In the genomic region with DNA sequence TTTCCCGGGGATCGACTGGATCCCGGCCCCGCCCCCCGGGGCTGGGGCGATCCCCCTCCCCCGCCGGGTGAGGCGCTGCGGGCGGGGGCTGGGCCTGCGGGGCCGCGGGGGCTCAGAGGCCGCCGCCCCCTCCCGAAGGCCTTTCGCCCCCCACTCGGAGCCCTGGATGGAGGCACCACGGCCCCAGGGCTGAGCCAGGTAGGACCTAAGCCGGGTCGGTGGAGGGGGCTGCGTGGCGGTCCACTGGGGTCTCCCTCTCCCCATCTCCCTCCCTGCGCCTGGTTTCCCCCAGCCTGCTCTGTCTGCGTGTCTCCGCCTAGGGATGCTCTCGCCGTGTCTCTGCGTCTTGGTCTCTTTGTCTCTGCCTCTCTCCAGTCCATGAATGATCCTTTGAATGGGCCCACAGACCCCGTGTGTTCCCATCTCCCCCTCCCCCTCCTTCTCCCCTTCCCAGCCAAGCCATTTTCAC, we compare ENCODE assay signal across 8 cellular contexts. TPM values are rescaled to one million over a fixed set of nuclear protein-coding genes. Genes with fewer than 3 reads are reported as not detected.
A peak's percentile ranks its signal among the peaks of the same experiment; 100 is the strongest.
DNase-seq lines count a peak whose midpoint lies in the region; ATAC-seq, FAIRE-seq and TF ChIP-seq lines count a peak whose summit lies in the region.

No MANE protein-coding gene starts in this region.

- H3K27me3 ChIP-seq in BLaER1 treated with 17β-estradiol and CSF1 and Interleukin-3, amounts not matched to agents 10 nM and 100 nM, result no peaks in the 10 kb centered on the region
- H3K27me3 ChIP-seq in OCI-LY3 (ENCODE audit: low read depth, low read length) (peaks cover 5% of the 10 kb centered on the region; the same call in 1 of the 2 replicates), osteoblast (ENCODE audit: insufficient read depth, low read length) (no peaks in the 10 kb centered on the region)

- H3K36me3 Mint-ChIP-seq in endothelial cell (ENCODE audit: low read depth, unreplicated experiment), result peaks cover 16% of the 10 kb centered on the region

- peaks cover 11% of the 10 kb centered on the region for H3K27me3 Mint-ChIP-seq in endothelial cell (ENCODE audit: unreplicated experiment)

- H3K4me3 Mint-ChIP-seq in endothelial cell (ENCODE audit: unreplicated experiment), result peak overlapping the region; percentile 94

- H3K79me2 ChIP-seq in OCI-LY3 (ENCODE audit: low read length), result no peaks in the 10 kb centered on the region
- H3K79me2 ChIP-seq in osteoblast (ENCODE audit: insufficient read depth, low read length), result peaks cover 10% of the 10 kb centered on the region

- ATAC-seq in HG03045 (IDR thresholded peaks at IDR 0.05; ENCODE audit: unreplicated experiment), result no peak

- H3K36me3 ChIP-seq in BLaER1 treated with 17β-estradiol and CSF1 and Interleukin-3, amounts not matched to agents 10 nM and 100 nM, result peaks cover 0 to 22% (median 18%) of the 10 kb centered on the region in 11 experiments; a peak in 14 of 22 replicates
- no peaks in the 10 kb centered on the region for H3K36me3 ChIP-seq in OCI-LY3 (replicated peaks; ENCODE audit: low read depth, low read length)
- H3K36me3 ChIP-seq in osteoblast (ENCODE audit: insufficient read depth, low read length), result peaks cover 19% of the 10 kb centered on the region

- peak overlapping the region; percentile 73 to 87 (median 83) for H3K9ac ChIP-seq in BLaER1 treated with 17β-estradiol and CSF1 and Interleukin-3, amounts not matched to agents 10 nM and 100 nM
- H3K9ac ChIP-seq in OCI-LY3 (ENCODE audit: low read length), result no peak overlapping the region

- no peak overlapping the region for H2AFZ ChIP-seq in OCI-LY3 (ENCODE audit: low read depth, low read length)
- H2AFZ ChIP-seq in osteoblast (ENCODE audit: low read length), result peak overlapping the region; percentile 82

- peak overlapping the region; percentile 63 to 82 (median 78) for H3K4me3 ChIP-seq in BLaER1 treated with 17β-estradiol and CSF1 and Interleukin-3, amounts not matched to agents 10 nM and 100 nM
- H3K4me3 ChIP-seq in OCI-LY3 (ENCODE audit: low read length) (peak overlapping the region; percentile 83), osteoblast (ENCODE audit: insufficient read depth, low read length) (peak overlapping the region; percentile 85)

- DNase-seq in endothelial cell (ENCODE audit: low spot score), result no peak
- no peak for DNase-seq in osteoblast (ENCODE audit: insufficient read length, low spot score, missing footprints)
- no peak for DNase-seq in GM19239 (ENCODE audit: insufficient read length, low spot score)
- no peak for DNase-seq in stimulated activated CD4-positive, alpha-beta T cell treated with anti-CD3 and anti-CD28 coated beads, Interleukin-12 subunit alpha, Interleukin-12 subunit beta, amount 100 ng/mL, for 4 hours
- no peak for DNase-seq in SIG-M5 treated with dmso at 0.1 percent for 504 hours (lab: John Stamatoyannopoulos, UW; ENCODE audit: unreplicated experiment)

- peaks cover 21 to 44% (median 31%) of the 10 kb centered on the region in 10 experiments for H3K4me1 ChIP-seq in BLaER1 treated with 17β-estradiol and CSF1 and Interleukin-3, amounts not matched to agents 10 nM and 100 nM
- H3K4me1 ChIP-seq in OCI-LY3 (ENCODE audit: low read length) (peaks cover 10% of the 10 kb centered on the region), osteoblast (ENCODE audit: insufficient read depth, low read length) (peaks cover 17% of the 10 kb centered on the region)

- H3K27ac ChIP-seq in BLaER1 treated with 17β-estradiol and CSF1 and Interleukin-3, amounts not matched to agents 10 nM and 100 nM, result peak overlapping the region in 10 of 11 experiments; percentile 63 to 83 (median 73); a peak in 19 of 22 replicates
- no peak overlapping the region for H3K27ac ChIP-seq in OCI-LY3 (ENCODE audit: low read length)
- peak overlapping the region; percentile 51 for H3K27ac ChIP-seq in osteoblast (ENCODE audit: low read depth, low read length)

- H3K27ac Mint-ChIP-seq in endothelial cell (ENCODE audit: unreplicated experiment), result peak overlapping the region; percentile 83

- no peak for TF ChIP-seq CTCF in OCI-LY3 (IDR thresholded peaks at IDR 0.05; ENCODE audit: low read depth, low read length)
- TF ChIP-seq CTCF in endothelial cell (IDR thresholded peaks at IDR 0.05; ENCODE audit: unreplicated experiment), result no peak
- no peak for TF ChIP-seq CTCF in osteoblast (IDR thresholded peaks at IDR 0.05; ENCODE audit: extremely low read depth, low read depth, low read length)

- no peak for FAIRE-seq in GM19239 (lab: Jason Lieb, UNC)

- H3K4me2 ChIP-seq in BLaER1 treated with 17β-estradiol and CSF1 and Interleukin-3, amounts not matched to agents 10 nM and 100 nM, result peak overlapping the region; percentile 92 to 97 (median 95)
- H3K4me2 ChIP-seq in OCI-LY3 (ENCODE audit: low read length) (peak overlapping the region; percentile 85), osteoblast (ENCODE audit: insufficient read depth, low read length) (peak overlapping the region; percentile 83)

- H3K4me1 Mint-ChIP-seq in endothelial cell (ENCODE audit: unreplicated experiment), result peaks cover 28% of the 10 kb centered on the region

- H3K9me3 Mint-ChIP-seq in endothelial cell (ENCODE audit: unreplicated experiment), result no peaks in the 10 kb centered on the region

- H3K9me3 ChIP-seq in BLaER1 treated with 17β-estradiol and CSF1 and Interleukin-3, amounts not matched to agents 10 nM and 100 nM (replicated peaks in 1 of 11), result no peaks in the 10 kb centered on the region
- H3K9me3 ChIP-seq in OCI-LY3 (ENCODE audit: insufficient read depth, low read length) (no peaks in the 10 kb centered on the region), osteoblast (ENCODE audit: low read depth, low read length) (no peaks in the 10 kb centered on the region)

- H4K20me1 ChIP-seq in BLaER1 treated with 17β-estradiol and CSF1 and Interleukin-3, amounts not matched to agents 10 nM and 100 nM, result peaks cover 0 to 12% (median 0%) of the 10 kb centered on the region in 11 experiments; a peak in 2 of 22 replicates
- H4K20me1 ChIP-seq in OCI-LY3 (ENCODE audit: insufficient read depth, low read length), result no peaks in the 10 kb centered on the region
- H4K20me1 ChIP-seq in osteoblast (ENCODE audit: insufficient read depth, low read length), result peaks cover 6% of the 10 kb centered on the region

RNA-seq across cellular contexts. Expression of a gene that starts 1.6 kb away (rescaled TPM):
- total RNA-seq in endothelial cell (ENCODE audit: unreplicated experiment) (94.7 TPM), osteoblast (59.4 and 84.6 TPM in 2 replicates)

RNA-seq across cellular contexts. Expression of a gene that starts 2.2 kb away (rescaled TPM):
- total RNA-seq in endothelial cell (ENCODE audit: unreplicated experiment), result 54.8 TPM
- 5.3 and 5.8 TPM in 2 replicates for total RNA-seq in osteoblast

RNA-seq across cellular contexts. Expression of a gene that starts 11.1 kb away (rescaled TPM):
- total RNA-seq in endothelial cell (ENCODE audit: unreplicated experiment), result 74.2 TPM
- total RNA-seq in osteoblast, result 19.4 and 27.9 TPM in 2 replicates

RNA-seq across cellular contexts. Expression of a gene that starts 14.7 kb away (rescaled TPM):
- 0.38 TPM for total RNA-seq in endothelial cell (ENCODE audit: unreplicated experiment)
- not detected in 2 replicates for total RNA-seq in osteoblast

RNA-seq across cellular contexts. Expression of a gene that starts 20.0 kb away (rescaled TPM):
- total RNA-seq in endothelial cell (ENCODE audit: unreplicated experiment) (0.15 TPM), osteoblast (not detected in 2 replicates)
